ENCODE assay signal across 11 cellular contexts in the genomic region with DNA sequence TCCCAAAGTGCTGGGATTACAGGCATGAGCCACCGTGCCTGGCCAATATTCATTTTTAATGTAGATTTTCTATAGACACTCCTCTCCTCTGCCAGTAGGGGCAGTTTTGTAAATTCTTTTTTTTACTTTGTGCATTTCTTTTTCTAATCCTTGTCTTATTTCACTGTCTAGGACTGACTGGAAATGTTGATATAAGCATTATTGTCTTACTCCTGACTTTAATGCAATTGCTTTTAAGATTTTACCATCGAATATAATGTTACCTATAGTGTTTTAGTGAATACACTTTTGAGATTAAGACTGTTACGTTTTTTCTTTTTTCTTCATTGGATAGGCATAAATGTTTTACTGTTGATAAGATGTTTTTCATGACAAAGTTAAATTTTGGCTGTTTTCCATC. TPM values are rescaled to one million over a fixed set of nuclear protein-coding genes. Genes with fewer than 3 reads are reported as not detected.
DNase-seq lines count a peak whose midpoint lies in the region; ATAC-seq and TF ChIP-seq lines count a peak whose summit lies in the region.
"Had no signal": no experiment of that assay in that cellular context is flagged by ENCODE, and none has a peak within 500 bp of the region (broad histone marks: within the 10 kb centered on the region; RNA-seq: fewer than 3 reads in every experiment).

No MANE protein-coding gene starts in this region.

- H3K9me3 ChIP-seq in AG04450 (ENCODE audit: control insufficient read depth, insufficient read depth, low read length), result no peaks in the 10 kb centered on the region
- no peaks in the 10 kb centered on the region for H3K9me3 ChIP-seq in GM23248 (ENCODE audit: low read depth)
- no peaks in the 10 kb centered on the region for H3K9me3 ChIP-seq in SK-N-SH
- H3K9me3 ChIP-seq in tibial nerve, result no peaks in the 10 kb centered on the region
- H3K9me3 ChIP-seq: ascending aorta, vagina had no signal

- H3K9ac ChIP-seq in GM23248, result no peak overlapping the region
- H3K9ac ChIP-seq in SK-N-SH, result no peak overlapping the region

- POLR2A ChIA-PET in AG04450 (lab: Yijun Ruan, JAX) (interaction anchor here (0.7 kb wide), 1 partner anchor 44 kb away, joined by 4 read pairs; no protein-coding TSS in a partner anchor), SK-N-SH (lab: Yijun Ruan, JAX) (no interaction called here)

- TF ChIP-seq EP300 in SK-N-SH (IDR thresholded peaks at IDR 0.05; ENCODE audit: borderline replicate concordance in 1 of 2, low read depth in 1 of 2, low read length in 1 of 2) (no peak), tibial nerve (IDR thresholded peaks at IDR 0.05) (no peak)

- H3F3A ChIP-seq in GM23248 (ENCODE audit: insufficient read depth), result 0 out of 2 replicates have a peak, but pooled peaks cover 8% of the 10 kb centered on the region
- no peaks in the 10 kb centered on the region for H3F3A ChIP-seq in SK-N-SH (replicated peaks; ENCODE audit: insufficient read depth)

- no peak for TF ChIP-seq POLR2A in tibial nerve (IDR thresholded peaks at IDR 0.05)

- H3K79me2 ChIP-seq in GM23248 (ENCODE audit: insufficient read depth), result no peaks in the 10 kb centered on the region
- H3K79me2 ChIP-seq in SK-N-SH (ENCODE audit: insufficient read depth), result no peaks in the 10 kb centered on the region

- H3K4me3 ChIP-seq in AG04450 (ENCODE audit: low read depth, low read length) (no peak overlapping the region), GM23248 (no peak overlapping the region), SK-N-SH (ENCODE audit: low read depth in 2 of 2, low read length in 1 of 2) (no peak overlapping the region), tibial nerve (no peak overlapping the region)
- H3K4me3 ChIP-seq: ascending aorta, vagina had no signal

- TF ChIP-seq CTCF in AG04450 (IDR thresholded peaks at IDR 0.05; ENCODE audit: low read depth, low read length) (peak; percentile 47), SK-N-SH (IDR thresholded peaks at IDR 0.05) (peak; percentile 57), foreskin keratinocyte (conservative IDR thresholded peaks at IDR 0.05) (peak; percentile 57), tibial nerve (IDR thresholded peaks at IDR 0.05) (peak in 1 of 5 experiments; percentile 12)

- no peak for TF ChIP-seq RAD21 in SK-N-SH (IDR thresholded peaks at IDR 0.05; ENCODE audit: low read length)

- DNase-seq in AG04450 (ENCODE audit: low read depth, low spot score), result no peak
- DNase-seq in GM23248, result peak; percentile 39
- DNase-seq in SK-N-SH, result no peak
- no peak for DNase-seq in foreskin keratinocyte
- DNase-seq in activated T-cell treated with anti-CD3 and anti-CD28 coated beads, Interleukin-2, amount 50 U/mL, for 48 hours, result no peak
- no peak for DNase-seq in GDM1 (lab: John Stamatoyannopoulos, UW)
- no peak for DNase-seq in tibial nerve (ENCODE audit: low spot score in 2 of 2)

- H3K4me2 ChIP-seq in GM23248 (ENCODE audit: unreplicated experiment) (no peak overlapping the region), SK-N-SH (no peak overlapping the region)

- no peak overlapping the region for H3K27ac ChIP-seq in AG04450 (ENCODE audit: low read depth, low read length)
- no peak overlapping the region for H3K27ac ChIP-seq in GM23248
- no peak overlapping the region for H3K27ac ChIP-seq in SK-N-SH (ENCODE audit: low read depth in 2 of 2, low read length in 1 of 2)
- H3K27ac ChIP-seq in foreskin keratinocyte, result no peak overlapping the region
- H3K27ac ChIP-seq in tibial nerve, result no peak overlapping the region
- H3K27ac ChIP-seq: ascending aorta, epithelial cell of prostate, vagina had no signal

- no peaks in the 10 kb centered on the region for H4K20me1 ChIP-seq in GM23248 (ENCODE audit: insufficient read depth)
- H4K20me1 ChIP-seq in SK-N-SH (ENCODE audit: insufficient read depth), result no peaks in the 10 kb centered on the region

- WGBS in GM23248 (ENCODE audit: low coverage in 1 of 2, low lambda C conversion rate in 2 of 2, missing lambda C conversion rate in 2 of 2), 2 experiments, result 93 to 95% methylated on average over 3 of the region's 3 CpGs
- WGBS in SK-N-SH (ENCODE audit: low lambda C conversion rate), result 48% methylated on average over 3 of the region's 3 CpGs
- WGBS in tibial nerve, 2 donors, result 79 to 80% methylated on average over 3 of the region's 3 CpGs

- CTCF ChIA-PET in AG04450 (lab: Charles Lee) (interaction anchor here (0.6 to 1.7 kb wide), 5 partner anchors 10 to 320 kb away, joined by 3 to 7 read pairs (median 5); no protein-coding TSS in a partner anchor), SK-N-SH (lab: Yijun Ruan, JAX) (interaction anchor here (2.0 kb wide), 1 partner anchor 8 kb away, joined by 6 read pairs; no protein-coding TSS in a partner anchor)

- no peaks in the 10 kb centered on the region for H3K36me3 ChIP-seq in GM23248 (ENCODE audit: low read depth)
- no peaks in the 10 kb centered on the region for H3K36me3 ChIP-seq in SK-N-SH (replicated peaks in 1 of 2; ENCODE audit: control insufficient read depth in 1 of 2, insufficient read depth in 2 of 2, low read length in 1 of 2)
- H3K36me3 ChIP-seq in tibial nerve, result no peaks in the 10 kb centered on the region
- H3K36me3 ChIP-seq: ascending aorta, vagina had no signal

- peaks cover 21% of the 10 kb centered on the region for H3K4me1 ChIP-seq in GM23248 (ENCODE audit: insufficient read depth)
- peaks cover 0 to 11% of the 10 kb centered on the region in 2 experiments; a peak in 1 of 4 replicates for H3K4me1 ChIP-seq in SK-N-SH (ENCODE audit: control insufficient read depth in 1 of 2, insufficient read depth in 2 of 2, low read depth in 1 of 2, low read length in 1 of 2)
- H3K4me1 ChIP-seq in foreskin keratinocyte, result peaks cover 22% of the 10 kb centered on the region
- peaks cover 0 to 19% (median 4%) of the 10 kb centered on the region in 4 donors for H3K4me1 ChIP-seq in tibial nerve

- H2AFZ ChIP-seq in GM23248, result no peak overlapping the region
- H2AFZ ChIP-seq in SK-N-SH (ENCODE audit: low read depth), result no peak overlapping the region

- ATAC-seq in foreskin keratinocyte (no peak), HG03378 (IDR thresholded peaks at IDR 0.05; ENCODE audit: unreplicated experiment) (no peak)

- H3K27me3 ChIP-seq in AG04450 (ENCODE audit: control insufficient read depth, insufficient read depth, low read length), result no peaks in the 10 kb centered on the region
- H3K27me3 ChIP-seq in GM23248 (replicated peaks; ENCODE audit: insufficient read depth), result no peaks in the 10 kb centered on the region
- no peaks in the 10 kb centered on the region for H3K27me3 ChIP-seq in SK-N-SH (ENCODE audit: insufficient read depth)
- H3K27me3 ChIP-seq in foreskin keratinocyte, result no peaks in the 10 kb centered on the region
- no peaks in the 10 kb centered on the region for H3K27me3 ChIP-seq in tibial nerve
- H3K27me3 ChIP-seq: ascending aorta, vagina had no signal

- no peaks in the 10 kb centered on the region for H3K9me2 ChIP-seq in GM23248 (ENCODE audit: insufficient read depth)
- H3K9me2 ChIP-seq in SK-N-SH, result no peaks in the 10 kb centered on the region

- in situ Hi-C loops in GM23248 (cut with MboI), result no loop called here

TF ChIP-seq in SK-N-SH, 30 proteins besides CTCF, POLR2A, EP300 and RAD21 (continues in another document):
- TF ChIP-seq, protein P1, sequence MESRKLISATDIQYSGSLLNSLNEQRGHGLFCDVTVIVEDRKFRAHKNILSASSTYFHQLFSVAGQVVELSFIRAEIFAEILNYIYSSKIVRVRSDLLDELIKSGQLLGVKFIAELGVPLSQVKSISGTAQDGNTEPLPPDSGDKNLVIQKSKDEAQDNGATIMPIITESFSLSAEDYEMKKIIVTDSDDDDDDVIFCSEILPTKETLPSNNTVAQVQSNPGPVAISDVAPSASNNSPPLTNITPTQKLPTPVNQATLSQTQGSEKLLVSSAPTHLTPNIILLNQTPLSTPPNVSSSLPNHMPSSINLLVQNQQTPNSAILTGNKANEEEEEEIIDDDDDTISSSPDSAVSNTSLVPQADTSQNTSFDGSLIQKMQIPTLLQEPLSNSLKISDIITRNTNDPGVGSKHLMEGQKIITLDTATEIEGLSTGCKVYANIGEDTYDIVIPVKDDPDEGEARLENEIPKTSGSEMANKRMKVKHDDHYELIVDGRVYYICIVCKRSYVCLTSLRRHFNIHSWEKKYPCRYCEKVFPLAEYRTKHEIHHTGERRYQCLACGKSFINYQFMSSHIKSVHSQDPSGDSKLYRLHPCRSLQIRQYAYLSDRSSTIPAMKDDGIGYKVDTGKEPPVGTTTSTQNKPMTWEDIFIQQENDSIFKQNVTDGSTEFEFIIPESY (IDR thresholded peaks at IDR 0.05; ENCODE audit: borderline replicate concordance, low read depth), result no peak
- no peak for TF ChIP-seq POLR2AphosphoS5 (IDR thresholded peaks at IDR 0.05; ENCODE audit: low read depth, low read length)
- no peak for TF ChIP-seq GATA2 (CRISPR knock-in tag; IDR thresholded peaks at IDR 0.05)
- no peak for TF ChIP-seq MXI1 (IDR thresholded peaks at IDR 0.05; ENCODE audit: low read depth, low read length)
- no peak for TF ChIP-seq NRF1 (IDR thresholded peaks at IDR 0.05; ENCODE audit: low read depth, low read length)
- no peak for TF ChIP-seq RCOR1 (IDR thresholded peaks at IDR 0.05; ENCODE audit: low read length)
- TF ChIP-seq TCF12 (IDR thresholded peaks at IDR 0.05), result no peak
- no peak for TF ChIP-seq MEF2A (IDR thresholded peaks at IDR 0.05; ENCODE audit: borderline replicate concordance, low read depth)
- no peak for TF ChIP-seq CHD2 (IDR thresholded peaks at IDR 0.05; ENCODE audit: low read length, partially characterized antibody)

RNA-seq across cellular contexts. Expression of a gene that starts 35.4 kb away (rescaled TPM):
- polyA plus RNA-seq in AG04450 (2011; rRNA removed) (209 and 257 TPM in 2 replicates), GM23248 (2016; fragmentation: Nextera tagmentation; extraction: Ambion mirVana) (496 and 518 TPM in 2 replicates), SK-N-SH (2012; rRNA removed) (67.4 and 111 TPM in 2 replicates), foreskin keratinocyte (230 and 288 TPM in 2 replicates)
- 319 and 351 TPM in 2 replicates for polyA minus RNA-seq in AG04450 (2011; rRNA and poly(A)+ RNA removed)
- 631 and 744 TPM in 2 replicates for total RNA-seq in GM23248 (2014; rRNA removed; shearing (Covaris generic))
- 53.2 and 70.1 TPM in 2 replicates for polyA plus RNA-seq in SK-N-SH (2012; cell fraction: cytosol; rRNA removed)
- polyA plus RNA-seq in SK-N-SH (2012; cell fraction: nucleus; rRNA removed), result 77.6 and 144 TPM in 2 replicates
- total RNA-seq in foreskin keratinocyte (174 and 217 TPM in 2 replicates), tibial nerve (100 to 1,000 TPM; 231 to 489 (median 258) TPM)

RNA-seq across cellular contexts. Expression of a gene that starts 57.7 kb away (rescaled TPM):
- polyA plus RNA-seq in AG04450 (2011; rRNA removed) (1.6 and 1.7 TPM in 2 replicates), GM23248 (2016; fragmentation: Nextera tagmentation; extraction: Ambion mirVana) (2.0 and 2.9 TPM in 2 replicates), SK-N-SH (2012; rRNA removed) (0.39 and 0.68 TPM in 2 replicates), foreskin keratinocyte (0.06 TPM in 1 of 2 replicates, not detected in the other)
- 1.0 and 2.3 TPM in 2 replicates for polyA minus RNA-seq in AG04450 (2011; rRNA and poly(A)+ RNA removed)
- 0.86 and 1.3 TPM in 2 replicates for total RNA-seq in GM23248 (2014; rRNA removed; shearing (Covaris generic))
- 0.49 and 0.93 TPM in 2 replicates for polyA plus RNA-seq in SK-N-SH (2012; cell fraction: cytosol; rRNA removed)
- 0.47 and 0.63 TPM in 2 replicates for polyA plus RNA-seq in SK-N-SH (2012; cell fraction: nucleus; rRNA removed)
- total RNA-seq in foreskin keratinocyte (not detected in 2 replicates), tibial nerve (not detected)
- total RNA-seq: ascending aorta, vagina had no signal
